9 cellular contexts compared by ENCODE assay signal in genomic region chr5:67182406-67182805, GRCh38. TPM values are rescaled to one million over a fixed set of nuclear protein-coding genes. Genes with fewer than 3 reads are reported as not detected.
DNase-seq lines count a peak whose midpoint lies in the region; ATAC-seq and TF ChIP-seq lines count a peak whose summit lies in the region.
"Had no signal": no experiment of that assay in that cellular context is flagged by ENCODE, and none has a peak within 500 bp of the region (broad histone marks: within the 10 kb centered on the region; RNA-seq: fewer than 3 reads in every experiment).

No MANE protein-coding gene starts in this region.

- no peaks in the 10 kb centered on the region for H3K27me3 ChIP-seq in Peyer's patch
- no peaks in the 10 kb centered on the region for H3K27me3 ChIP-seq in fibroblast of lung (ENCODE audit: control insufficient read depth, insufficient read depth, low read length)
- no peaks in the 10 kb centered on the region for H3K27me3 ChIP-seq in neuron (ENCODE audit: insufficient read depth, low read length)

- no peak for ATAC-seq in HG03565 (IDR thresholded peaks at IDR 0.05; ENCODE audit: unreplicated experiment)

- no peak overlapping the region for H3K4me3 ChIP-seq in Peyer's patch
- no peak overlapping the region for H3K4me3 ChIP-seq in fibroblast of lung (replicated peaks in 1 of 4; ENCODE audit: control extremely low read depth in 1 of 4, insufficient read depth in 1 of 4, low read depth in 3 of 4, low read length in 4 of 4)
- H3K4me3 ChIP-seq in neuron (ENCODE audit: low read length) = no peak overlapping the region

- H3K9ac ChIP-seq in fibroblast of lung (ENCODE audit: insufficient read depth, low read length) = no peak overlapping the region

- peak overlapping the region; percentile 37 for H3K4me2 ChIP-seq in fibroblast of lung (ENCODE audit: extremely low read depth, insufficient read depth, low read length)

- TF ChIP-seq CTCF in Peyer's patch (IDR thresholded peaks at IDR 0.05) (no peak), fibroblast of lung (conservative IDR thresholded peaks at IDR 0.05 in 1 of 2, IDR thresholded peaks at IDR 0.05 in 1 of 2; ENCODE audit: low read depth in 1 of 2, low read length in 2 of 2) (no peak)

- H3K36me3 ChIP-seq in Peyer's patch (no peaks in the 10 kb centered on the region), fibroblast of lung (ENCODE audit: control insufficient read depth, insufficient read depth, low read length) (no peaks in the 10 kb centered on the region), neuron (ENCODE audit: insufficient read depth, low read length) (no peaks in the 10 kb centered on the region)

- H3K79me2 ChIP-seq in fibroblast of lung (ENCODE audit: control insufficient read depth, insufficient read depth, low read length) = no peaks in the 10 kb centered on the region

- H3K4me1 ChIP-seq in Peyer's patch (no peaks in the 10 kb centered on the region), fibroblast of lung (ENCODE audit: control insufficient read depth, extremely low read depth, insufficient read depth, low read length) (peaks cover 3% of the 10 kb centered on the region), neuron (ENCODE audit: insufficient read depth, low read length) (peaks cover 16% of the 10 kb centered on the region)

- DNase-seq in AG20443 (ENCODE audit: low spot score) (peak; percentile 83), Peyer's patch (peak in 1 of 3 donors; percentile 49), fibroblast of lung (ENCODE audit: low read depth in 2 of 2) (peak; percentile 73 to 91), NCI-H1092 treated with DMSO at 0.1 percent for 48 hours (lab: John Stamatoyannopoulos, UW) (no peak), NCI-H1048 (lab: John Stamatoyannopoulos, UW) (no peak), RKO (ENCODE audit: low spot score) (no peak)

- no peaks in the 10 kb centered on the region for H4K20me1 ChIP-seq in fibroblast of lung (ENCODE audit: control insufficient read depth, extremely low read depth, insufficient read depth, low read length)

- H3K9me3 ChIP-seq in Peyer's patch = peaks cover 0 to 3% (median 0%) of the 10 kb centered on the region in 4 donors
- H3K9me3 ChIP-seq in fibroblast of lung (ENCODE audit: control insufficient read depth, insufficient read depth, low read depth, low read length) = no peaks in the 10 kb centered on the region
- no peaks in the 10 kb centered on the region for H3K9me3 ChIP-seq in neuron (ENCODE audit: low read length)

- H3K27ac ChIP-seq in Peyer's patch (peak overlapping the region in 3 of 4 donors; percentile 13 to 56 (median 49)), fibroblast of lung (ENCODE audit: insufficient read depth, low read length) (no peak overlapping the region)

- no peak for TF ChIP-seq POLR2A in Peyer's patch (IDR thresholded peaks at IDR 0.05)

- H2AFZ ChIP-seq in fibroblast of lung (ENCODE audit: low read length) (peak overlapping the region; percentile 57), neuron (ENCODE audit: low read depth, low read length) (peak overlapping the region; percentile 71)

RNA-seq across cellular contexts. Expression of gene CD180, which starts 14.2 kb away (rescaled TPM):
- total RNA-seq in Peyer's patch (1 to 10 TPM in 2 of 4 donors, under 1 TPM in 2; 0.18 to 5.0 (median 1.0) TPM), fibroblast of lung (not detected in 2 replicates)
- 0.14 and 0.28 TPM in 2 replicates for polyA plus RNA-seq in fibroblast of lung
- polyA plus RNA-seq in fibroblast of lung (2012) = 0.08 and 0.14 TPM in 2 replicates
- not detected in 2 replicates for polyA minus RNA-seq in fibroblast of lung (ENCODE audit: low replicate concordance)
- total RNA-seq: NCI-H460 had no signal

Comparison
In these comparisons a context has a peak if more than half of its experiments do, and no peak if none do; other contexts are left out.
1. DNase-seq: peak in AG20443 (single experiment) and fibroblast of lung (2 of 2); none in NCI-H1092 treated with DMSO at 0.1 percent for 48 hours (single experiment), NCI-H1048 (single experiment) and RKO (single experiment).